In the genomic region with DNA sequence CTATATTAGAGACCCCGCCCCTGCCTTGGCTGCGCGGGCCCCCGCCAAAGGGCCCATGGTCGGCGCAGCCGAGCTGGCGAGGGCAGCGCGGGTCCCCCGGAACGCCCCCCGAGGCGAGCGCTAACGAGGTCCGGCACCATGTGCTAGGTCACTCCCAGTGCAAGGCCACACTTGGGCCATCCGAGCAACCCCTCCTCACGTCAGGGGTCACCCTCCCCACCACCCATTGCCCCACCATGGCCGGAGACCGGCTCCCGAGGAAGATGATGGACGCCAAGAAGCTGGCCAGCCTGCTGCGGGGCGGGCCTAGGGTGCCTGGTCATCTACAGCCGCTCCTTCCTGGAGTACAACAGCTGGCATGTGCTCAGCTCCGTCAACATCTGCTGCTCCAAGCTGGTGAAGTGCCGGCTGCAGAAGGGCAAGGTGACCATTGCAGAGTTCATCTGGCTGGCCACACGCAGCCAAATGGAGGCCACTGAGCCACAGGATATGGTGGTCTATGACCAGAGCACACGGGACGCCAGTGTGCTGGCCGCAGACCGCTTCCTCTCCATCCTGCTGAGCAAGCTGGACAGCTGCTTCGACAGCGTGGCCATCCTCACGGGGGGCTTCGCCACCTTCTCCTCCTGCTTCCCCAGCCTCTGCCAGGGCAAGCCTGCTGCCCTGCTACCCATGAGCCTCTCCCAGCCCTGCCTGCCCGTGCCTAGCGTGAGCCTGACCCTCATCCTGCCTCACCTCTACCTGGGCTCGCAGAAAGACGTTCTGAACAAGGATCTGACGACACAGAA, we compare ENCODE assay signal across 1 cellular context.
TF ChIP-seq lines count a peak whose summit lies in the region.

No MANE protein-coding gene starts in this region.

TF ChIP-seq in A549, 52 proteins besides CTCF, POLR2A, EP300 and RAD21 (continued from another document):
- TF ChIP-seq, protein P1, sequence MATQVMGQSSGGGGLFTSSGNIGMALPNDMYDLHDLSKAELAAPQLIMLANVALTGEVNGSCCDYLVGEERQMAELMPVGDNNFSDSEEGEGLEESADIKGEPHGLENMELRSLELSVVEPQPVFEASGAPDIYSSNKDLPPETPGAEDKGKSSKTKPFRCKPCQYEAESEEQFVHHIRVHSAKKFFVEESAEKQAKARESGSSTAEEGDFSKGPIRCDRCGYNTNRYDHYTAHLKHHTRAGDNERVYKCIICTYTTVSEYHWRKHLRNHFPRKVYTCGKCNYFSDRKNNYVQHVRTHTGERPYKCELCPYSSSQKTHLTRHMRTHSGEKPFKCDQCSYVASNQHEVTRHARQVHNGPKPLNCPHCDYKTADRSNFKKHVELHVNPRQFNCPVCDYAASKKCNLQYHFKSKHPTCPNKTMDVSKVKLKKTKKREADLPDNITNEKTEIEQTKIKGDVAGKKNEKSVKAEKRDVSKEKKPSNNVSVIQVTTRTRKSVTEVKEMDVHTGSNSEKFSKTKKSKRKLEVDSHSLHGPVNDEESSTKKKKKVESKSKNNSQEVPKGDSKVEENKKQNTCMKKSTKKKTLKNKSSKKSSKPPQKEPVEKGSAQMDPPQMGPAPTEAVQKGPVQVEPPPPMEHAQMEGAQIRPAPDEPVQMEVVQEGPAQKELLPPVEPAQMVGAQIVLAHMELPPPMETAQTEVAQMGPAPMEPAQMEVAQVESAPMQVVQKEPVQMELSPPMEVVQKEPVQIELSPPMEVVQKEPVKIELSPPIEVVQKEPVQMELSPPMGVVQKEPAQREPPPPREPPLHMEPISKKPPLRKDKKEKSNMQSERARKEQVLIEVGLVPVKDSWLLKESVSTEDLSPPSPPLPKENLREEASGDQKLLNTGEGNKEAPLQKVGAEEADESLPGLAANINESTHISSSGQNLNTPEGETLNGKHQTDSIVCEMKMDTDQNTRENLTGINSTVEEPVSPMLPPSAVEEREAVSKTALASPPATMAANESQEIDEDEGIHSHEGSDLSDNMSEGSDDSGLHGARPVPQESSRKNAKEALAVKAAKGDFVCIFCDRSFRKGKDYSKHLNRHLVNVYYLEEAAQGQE (IDR thresholded peaks at IDR 0.05): no peak
- TF ChIP-seq, protein P2, sequence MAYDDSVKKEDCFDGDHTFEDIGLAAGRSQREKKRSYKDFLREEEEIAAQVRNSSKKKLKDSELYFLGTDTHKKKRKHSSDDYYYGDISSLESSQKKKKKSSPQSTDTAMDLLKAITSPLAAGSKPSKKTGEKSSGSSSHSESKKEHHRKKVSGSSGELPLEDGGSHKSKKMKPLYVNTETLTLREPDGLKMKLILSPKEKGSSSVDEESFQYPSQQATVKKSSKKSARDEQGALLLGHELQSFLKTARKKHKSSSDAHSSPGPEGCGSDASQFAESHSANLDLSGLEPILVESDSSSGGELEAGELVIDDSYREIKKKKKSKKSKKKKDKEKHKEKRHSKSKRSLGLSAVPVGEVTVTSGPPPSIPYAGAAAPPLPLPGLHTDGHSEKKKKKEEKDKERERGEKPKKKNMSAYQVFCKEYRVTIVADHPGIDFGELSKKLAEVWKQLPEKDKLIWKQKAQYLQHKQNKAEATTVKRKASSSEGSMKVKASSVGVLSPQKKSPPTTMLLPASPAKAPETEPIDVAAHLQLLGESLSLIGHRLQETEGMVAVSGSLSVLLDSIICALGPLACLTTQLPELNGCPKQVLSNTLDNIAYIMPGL (CRISPR knock-in tag; IDR thresholded peaks at IDR 0.05; ENCODE audit: borderline replicate concordance): no peak
- no peak for TF ChIP-seq CEBPB (IDR thresholded peaks at IDR 0.05)
- TF ChIP-seq TP53 (CRISPR knock-in tag; IDR thresholded peaks at IDR 0.05): no peak
- no peak for TF ChIP-seq ESRRA (IDR thresholded peaks at IDR 0.05; ENCODE audit: borderline replicate concordance, low read length)
- TF ChIP-seq FOSL2 (IDR thresholded peaks at IDR 0.05): no peak
- TF ChIP-seq FOSL2 (CRISPR knock-in tag; IDR thresholded peaks at IDR 0.05): no peak
- TF ChIP-seq ZFP36 (IDR thresholded peaks at IDR 0.05; ENCODE audit: borderline replicate concordance, partially characterized antibody): no peak
- TF ChIP-seq FOXS1 (CRISPR knock-in tag; IDR thresholded peaks at IDR 0.05): no peak
- no peak for TF ChIP-seq CBX2 (IDR thresholded peaks at IDR 0.05; ENCODE audit: borderline replicate concordance, low read depth)
- no peak for TF ChIP-seq JUN (IDR thresholded peaks at IDR 0.05)
